Comparison of ENCODE assay signal across 9 cellular contexts in genomic region chr22:26481694-26482093, GRCh38. TPM values are rescaled to one million over a fixed set of nuclear protein-coding genes. Genes with fewer than 3 reads are reported as not detected.
DNase-seq lines count a peak whose midpoint lies in the region; ATAC-seq and TF ChIP-seq lines count a peak whose summit lies in the region.
"Had no signal": no experiment of that assay in that cellular context is flagged by ENCODE, and none has a peak within 500 bp of the region (broad histone marks: within the 10 kb centered on the region; RNA-seq: fewer than 3 reads in every experiment).

No MANE protein-coding gene starts in this region.

- H3K4me3 ChIP-seq in DOHH2 (ENCODE audit: low read length) (peak overlapping the region; percentile 97), neural cell (ENCODE audit: low read length) (peak overlapping the region; percentile 84)
- H3K4me3 ChIP-seq in Jurkat, Clone E6-1 (ENCODE audit: low read length): peak overlapping the region; percentile 77

- TF ChIP-seq CTCF in DOHH2 (IDR thresholded peaks at IDR 0.05; ENCODE audit: low read depth, low read length, poor library complexity, severe bottlenecking) (no peak), neural cell (IDR thresholded peaks at IDR 0.05; ENCODE audit: poor library complexity, severe bottlenecking) (no peak)

- no peaks in the 10 kb centered on the region for H3K9me3 Mint-ChIP-seq in activated naive CD8-positive, alpha-beta T cell (ENCODE audit: low read depth)

- ATAC-seq in GM21390 (IDR thresholded peaks at IDR 0.05; ENCODE audit: unreplicated experiment): no peak

- no peaks in the 10 kb centered on the region for H3K27me3 Mint-ChIP-seq in activated naive CD8-positive, alpha-beta T cell

- H3K9me2 ChIP-seq in DOHH2 (replicated peaks; ENCODE audit: control insufficient read depth, low read length) (no peaks in the 10 kb centered on the region), neural cell (ENCODE audit: insufficient read depth, low read length) (no peaks in the 10 kb centered on the region)

- peaks cover 77% of the 10 kb centered on the region for H3K4me1 Mint-ChIP-seq in activated naive CD8-positive, alpha-beta T cell (ENCODE audit: low read depth)

- TF ChIP-seq RAD21 in neural cell (conservative IDR thresholded peaks at IDR 0.05): no peak

- no peaks in the 10 kb centered on the region for H3K9me3 ChIP-seq in DOHH2 (ENCODE audit: control insufficient read depth, insufficient read depth, low read length)
- H3K9me3 ChIP-seq in neural cell (ENCODE audit: low read length): no peaks in the 10 kb centered on the region

- peaks cover 21% of the 10 kb centered on the region for H3K36me3 Mint-ChIP-seq in activated naive CD8-positive, alpha-beta T cell

- DNase-seq in Jurkat, Clone E6-1 (ENCODE audit: low read depth, low spot score): no peak
- DNase-seq in SKM-1 treated with dmso at 0.1 percent for 144 hours (lab: John Stamatoyannopoulos, UW; ENCODE audit: unreplicated experiment) (no peak), GOT3 (lab: John Stamatoyannopoulos, UW) (no peak)
- DNase-seq: activated CD4-positive, CD25-positive, alpha-beta regulatory T cell; EL had no signal

- H3K27ac ChIP-seq in DOHH2 (ENCODE audit: low read depth, low read length) (peak overlapping the region; percentile 98), neural cell (ENCODE audit: low read length) (no peak overlapping the region)

- H3K79me2 ChIP-seq in DOHH2 (ENCODE audit: control insufficient read depth, low read length) (peaks cover 99% of the 10 kb centered on the region), neural cell (replicated peaks; ENCODE audit: insufficient read depth, low read length) (peaks cover 32% of the 10 kb centered on the region)

- TF ChIP-seq EP300 in neural cell (conservative IDR thresholded peaks at IDR 0.05; ENCODE audit: poor library complexity, severe bottlenecking): no peak

- peak overlapping the region; percentile 99 for H3K4me3 Mint-ChIP-seq in activated naive CD8-positive, alpha-beta T cell

- H3K9ac ChIP-seq in neural cell (ENCODE audit: low read length): no peak overlapping the region

- no peaks in the 10 kb centered on the region for H4K20me1 ChIP-seq in DOHH2 (ENCODE audit: control insufficient read depth, insufficient read depth, low read depth, low read length)
- no peaks in the 10 kb centered on the region for H4K20me1 ChIP-seq in neural cell (ENCODE audit: insufficient read depth)

- peaks cover 86% of the 10 kb centered on the region for H3K4me1 ChIP-seq in DOHH2 (ENCODE audit: control insufficient read depth, low read length)

- H3K4me2 ChIP-seq in DOHH2 (ENCODE audit: low read length) (peak overlapping the region; percentile 98), neural cell (ENCODE audit: low read length) (no peak overlapping the region)

- peaks cover 37% of the 10 kb centered on the region for H3F3A ChIP-seq in DOHH2 (ENCODE audit: control insufficient read depth, insufficient read depth)
- no peaks in the 10 kb centered on the region for H3F3A ChIP-seq in neural cell (ENCODE audit: insufficient read depth, low read length, poor library complexity, severe bottlenecking)

- H3K36me3 ChIP-seq in DOHH2 (ENCODE audit: control insufficient read depth, low read length): peaks cover 82% of the 10 kb centered on the region
- no peaks in the 10 kb centered on the region for H3K36me3 ChIP-seq in neural cell (ENCODE audit: insufficient read depth, low read length)

- H3K27me3 ChIP-seq in DOHH2 (ENCODE audit: control insufficient read depth, low read length) (no peaks in the 10 kb centered on the region), neural cell (ENCODE audit: insufficient read depth, low read depth, low read length) (no peaks in the 10 kb centered on the region)

- peak overlapping the region; percentile 96 for H3K27ac Mint-ChIP-seq in activated naive CD8-positive, alpha-beta T cell

- H2AFZ ChIP-seq in neural cell (ENCODE audit: low read depth, low read length): no peak overlapping the region

TF ChIP-seq in neural cell, 6 proteins besides CTCF, POLR2A, EP300 and RAD21:
- TF ChIP-seq TAF1 (IDR thresholded peaks at IDR 0.05; ENCODE audit: low read depth) (no peak), MXI1 (conservative IDR thresholded peaks at IDR 0.05; ENCODE audit: poor library complexity, severe bottlenecking) (no peak), SMC3 (conservative IDR thresholded peaks at IDR 0.05; ENCODE audit: poor library complexity) (no peak), POLR2AphosphoS5 (IDR thresholded peaks at IDR 0.05) (no peak), EZH2 (IDR thresholded peaks at IDR 0.05; ENCODE audit: borderline replicate concordance, insufficient read depth, low read length, poor library complexity, severe bottlenecking) (no peak)
- TF ChIP-seq, protein P1, sequence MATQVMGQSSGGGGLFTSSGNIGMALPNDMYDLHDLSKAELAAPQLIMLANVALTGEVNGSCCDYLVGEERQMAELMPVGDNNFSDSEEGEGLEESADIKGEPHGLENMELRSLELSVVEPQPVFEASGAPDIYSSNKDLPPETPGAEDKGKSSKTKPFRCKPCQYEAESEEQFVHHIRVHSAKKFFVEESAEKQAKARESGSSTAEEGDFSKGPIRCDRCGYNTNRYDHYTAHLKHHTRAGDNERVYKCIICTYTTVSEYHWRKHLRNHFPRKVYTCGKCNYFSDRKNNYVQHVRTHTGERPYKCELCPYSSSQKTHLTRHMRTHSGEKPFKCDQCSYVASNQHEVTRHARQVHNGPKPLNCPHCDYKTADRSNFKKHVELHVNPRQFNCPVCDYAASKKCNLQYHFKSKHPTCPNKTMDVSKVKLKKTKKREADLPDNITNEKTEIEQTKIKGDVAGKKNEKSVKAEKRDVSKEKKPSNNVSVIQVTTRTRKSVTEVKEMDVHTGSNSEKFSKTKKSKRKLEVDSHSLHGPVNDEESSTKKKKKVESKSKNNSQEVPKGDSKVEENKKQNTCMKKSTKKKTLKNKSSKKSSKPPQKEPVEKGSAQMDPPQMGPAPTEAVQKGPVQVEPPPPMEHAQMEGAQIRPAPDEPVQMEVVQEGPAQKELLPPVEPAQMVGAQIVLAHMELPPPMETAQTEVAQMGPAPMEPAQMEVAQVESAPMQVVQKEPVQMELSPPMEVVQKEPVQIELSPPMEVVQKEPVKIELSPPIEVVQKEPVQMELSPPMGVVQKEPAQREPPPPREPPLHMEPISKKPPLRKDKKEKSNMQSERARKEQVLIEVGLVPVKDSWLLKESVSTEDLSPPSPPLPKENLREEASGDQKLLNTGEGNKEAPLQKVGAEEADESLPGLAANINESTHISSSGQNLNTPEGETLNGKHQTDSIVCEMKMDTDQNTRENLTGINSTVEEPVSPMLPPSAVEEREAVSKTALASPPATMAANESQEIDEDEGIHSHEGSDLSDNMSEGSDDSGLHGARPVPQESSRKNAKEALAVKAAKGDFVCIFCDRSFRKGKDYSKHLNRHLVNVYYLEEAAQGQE (IDR thresholded peaks at IDR 0.05; ENCODE audit: borderline replicate concordance): no peak

RNA-seq across cellular contexts. Expression of gene HPS4, which starts 1.9 kb away (rescaled TPM):
- polyA plus RNA-seq in Jurkat, Clone E6-1 (2012; ENCODE audit: insufficient read depth, insufficient read length): 55.0 TPM
- polyA plus RNA-seq in neural cell: 51.9 and 54.1 TPM in 2 replicates
- 54.5 and 56.6 TPM in 2 replicates for polyA minus RNA-seq in neural cell

RNA-seq across cellular contexts. Expression of gene SRRD, which starts 2.0 kb away (rescaled TPM):
- polyA plus RNA-seq in Jurkat, Clone E6-1 (2012; ENCODE audit: insufficient read depth, insufficient read length): 31.7 TPM
- 29.3 and 33.9 TPM in 2 replicates for polyA plus RNA-seq in neural cell
- 36.8 and 39.7 TPM in 2 replicates for polyA minus RNA-seq in neural cell

RNA-seq across cellular contexts. Expression of gene TFIP11, which starts 30.6 kb away (rescaled TPM):
- 83.7 TPM for polyA plus RNA-seq in Jurkat, Clone E6-1 (2012; ENCODE audit: insufficient read depth, insufficient read length)
- 24.9 and 49.8 TPM in 2 replicates for polyA plus RNA-seq in neural cell
- polyA minus RNA-seq in neural cell: 46.5 and 53.3 TPM in 2 replicates

RNA-seq across cellular contexts. Expression of gene ASPHD2, which starts 52.6 kb away (rescaled TPM):
- 4.9 TPM for polyA plus RNA-seq in Jurkat, Clone E6-1 (2012; ENCODE audit: insufficient read depth, insufficient read length)
- 16.7 and 18.7 TPM in 2 replicates for polyA plus RNA-seq in neural cell
- 28.1 and 29.0 TPM in 2 replicates for polyA minus RNA-seq in neural cell
